9 cellular contexts compared by ENCODE assay signal in genomic region chr6:133991096-133991593, GRCh38. TPM values are rescaled to one million over a fixed set of nuclear protein-coding genes. Genes with fewer than 3 reads are reported as not detected.
DNase-seq lines count a peak whose midpoint lies in the region; TF ChIP-seq lines count a peak whose summit lies in the region.
"Had no signal": no experiment of that assay in that cellular context is flagged by ENCODE, and none has a peak within 500 bp of the region (broad histone marks: within the 10 kb centered on the region; RNA-seq: fewer than 3 reads in every experiment).

No MANE protein-coding gene starts in this region.

- H4K20me1 ChIP-seq in osteoblast (ENCODE audit: insufficient read depth, low read length), result no peaks in the 10 kb centered on the region

- no peaks in the 10 kb centered on the region for H3K79me2 ChIP-seq in osteoblast (ENCODE audit: insufficient read depth, low read length)

- H3K4me3 ChIP-seq in LNCaP clone FGC (ENCODE audit: low read depth, low read length) (no peak overlapping the region), osteoblast (ENCODE audit: insufficient read depth, low read length) (no peak overlapping the region)

- H3K27me3 ChIP-seq in osteoblast (ENCODE audit: insufficient read depth, low read length), result no peaks in the 10 kb centered on the region

- H3K9me3 ChIP-seq in osteoblast (ENCODE audit: low read depth, low read length), result no peaks in the 10 kb centered on the region

- peak; percentile 64 for DNase-seq in Daoy (ENCODE audit: low read depth)
- peak; percentile 38 for DNase-seq in LNCaP clone FGC (ENCODE audit: low read depth)
- peak; percentile 54 for DNase-seq in dermis blood vessel endothelial cell
- DNase-seq in osteoblast (ENCODE audit: insufficient read length, low spot score, missing footprints), result peak; percentile 47
- DNase-seq in NCI-H345 treated with DMSO at 0.1 percent for 48 hours (lab: John Stamatoyannopoulos, UW; ENCODE audit: unreplicated experiment), result no peak
- DNase-seq in middle frontal gyrus (ENCODE audit: extremely low spot score, low spot score), result no peak
- DNase-seq in effector CD8-positive, alpha-beta T cell (lab: John Stamatoyannopoulos, UW), result no peak
- DNase-seq in NCI-H526 treated with DMSO at 0.1 percent for 48 hours (lab: John Stamatoyannopoulos, UW), result no peak
- DNase-seq: T-helper 9 cell had no signal

- H3K36me3 ChIP-seq in osteoblast (ENCODE audit: insufficient read depth, low read length), result no peaks in the 10 kb centered on the region

- no peak overlapping the region for H2AFZ ChIP-seq in osteoblast (ENCODE audit: low read length)

- peak overlapping the region; percentile 49 for H3K27ac ChIP-seq in osteoblast (ENCODE audit: low read depth, low read length)

- TF ChIP-seq CTCF in LNCaP clone FGC (IDR thresholded peaks at IDR 0.05; ENCODE audit: control insufficient read depth, extremely low read depth, insufficient read depth) (no peak), osteoblast (IDR thresholded peaks at IDR 0.05; ENCODE audit: extremely low read depth, low read depth, low read length) (no peak)

- peaks cover 36% of the 10 kb centered on the region for H3K4me1 ChIP-seq in osteoblast (ENCODE audit: insufficient read depth, low read length)

- H3K4me2 ChIP-seq in osteoblast (ENCODE audit: insufficient read depth, low read length), result peak overlapping the region; percentile 47

RNA-seq across cellular contexts. Expression of gene TBPL1, which starts 38.1 kb away (rescaled TPM):
- 69.7 and 70.2 TPM in 2 replicates for total RNA-seq in Daoy (2014; rRNA removed; shearing (Covaris generic))
- total RNA-seq in dermis blood vessel endothelial cell (32.0 and 35.2 TPM in 2 replicates), osteoblast (11.5 and 14.1 TPM in 2 replicates)

Comparison
In these comparisons a context has a peak if more than half of its experiments do, and no peak if none do; other contexts are left out.
1. DNase-seq: peak in Daoy (single experiment), LNCaP clone FGC (single experiment), dermis blood vessel endothelial cell (single experiment) and osteoblast (single experiment); none in NCI-H345 treated with DMSO at 0.1 percent for 48 hours (single experiment), middle frontal gyrus (single experiment), effector CD8-positive, alpha-beta T cell (single experiment) and NCI-H526 treated with DMSO at 0.1 percent for 48 hours (single experiment).